In genomic region chr19:42555317-42555716, GRCh38 we compare ENCODE assay signal across 21 cellular contexts. TPM values are rescaled to one million over a fixed set of nuclear protein-coding genes. Genes with fewer than 3 reads are reported as not detected.
DNase-seq lines count a peak whose midpoint lies in the region; ATAC-seq, FAIRE-seq and TF ChIP-seq lines count a peak whose summit lies in the region.
"Had no signal": no experiment of that assay in that cellular context is flagged by ENCODE, and none has a peak within 500 bp of the region (broad histone marks: within the 10 kb centered on the region; RNA-seq: fewer than 3 reads in every experiment).

No MANE protein-coding gene starts in this region.

- no peak for TF ChIP-seq POLR2A in NB4 (IDR thresholded peaks at IDR 0.05; ENCODE audit: extremely low read depth, insufficient read length)

- no peak overlapping the region for H3K9ac ChIP-seq in BLaER1

- TF ChIP-seq CTCF in NB4 (IDR thresholded peaks at IDR 0.05; ENCODE audit: low read depth, low read length) (no peak), nephron progenitor cell (IDR thresholded peaks at IDR 0.05) (no peak)

- peaks cover 74% of the 10 kb centered on the region for H4K20me1 ChIP-seq in BLaER1

- peak; percentile 39 to 58 for ATAC-seq in left cardiac atrium
- no peak for ATAC-seq in activated CD8-positive, alpha-beta memory T cell treated with anti-CD3 and anti-CD28 coated beads, Interleukin-2, amount 10 ng/mL, durations not matched to agents 7 days and 5 days
- ATAC-seq: activated T-cell treated with anti-CD3 and anti-CD28 coated beads, Interleukin-2, amount 50 U/mL, for 4 hours; effector memory CD8-positive, alpha-beta T cell; naive thymus-derived CD8-positive, alpha-beta T cell had no signal

- H3K9me3 Mint-ChIP-seq in nephron progenitor cell, result peaks cover 18% of the 10 kb centered on the region
- no peaks in the 10 kb centered on the region for H3K9me3 Mint-ChIP-seq in activated CD8-positive, alpha-beta memory T cell treated with anti-CD3 and anti-CD28 coated beads, Interleukin-2, amount 10 ng/mL, durations not matched to agents 7 days and 5 days (ENCODE audit: low read depth)
- H3K9me3 Mint-ChIP-seq: activated T-cell treated with anti-CD3 and anti-CD28 coated beads, Interleukin-2, amount 50 U/mL, for 4 hours; effector memory CD8-positive, alpha-beta T cell had no signal

- peaks cover 40% of the 10 kb centered on the region for H3K4me1 ChIP-seq in BLaER1
- H3K4me1 ChIP-seq: vagina had no signal

- DNase-seq in NB4 (ENCODE audit: low read depth) (peak; percentile 63), left cardiac atrium (no peak), nephron progenitor cell (no peak), kidney glomerular epithelial cell (lab: John Stamatoyannopoulos, UW) (no peak), frontal cortex (ENCODE audit: low spot score in 2 of 2) (no peak), DMS 273 (lab: John Stamatoyannopoulos, UW; ENCODE audit: unreplicated experiment) (no peak)
- no peak for DNase-seq in activated CD8-positive, alpha-beta memory T cell treated with anti-CD3 and anti-CD28 coated beads, Interleukin-2, amount 10 ng/mL, durations not matched to agents 7 days and 5 days
- DNase-seq: activated CD4-positive, alpha-beta T cell treated with anti-CD3 and anti-CD28 coated beads, Interleukin-2, amount 50 U/mL, for 4 hours; activated T-cell treated with anti-CD3 and anti-CD28 coated beads, Interleukin-2, amount 50 U/mL, for 4 hours; effector memory CD8-positive, alpha-beta T cell; EL; naive thymus-derived CD8-positive, alpha-beta T cell; NCI-H2029; NCI-H510A; T1000 had no signal

- no peak overlapping the region for H3K27ac ChIP-seq in BLaER1
- H3K27ac ChIP-seq: vagina had no signal

- H3K27ac Mint-ChIP-seq in nephron progenitor cell, result peak overlapping the region; percentile 87
- no peak overlapping the region for H3K27ac Mint-ChIP-seq in activated CD8-positive, alpha-beta memory T cell treated with anti-CD3 and anti-CD28 coated beads, Interleukin-2, amount 10 ng/mL, durations not matched to agents 7 days and 5 days

- H3K27me3 ChIP-seq in BLaER1, result peaks cover 90% of the 10 kb centered on the region
- H3K27me3 ChIP-seq: vagina had no signal

- peaks cover 18% of the 10 kb centered on the region for H3K9me3 ChIP-seq in BLaER1
- H3K9me3 ChIP-seq: vagina had no signal

- H3K4me3 ChIP-seq in BLaER1 (no peak overlapping the region), NB4 (ENCODE audit: low read depth, low read length) (no peak overlapping the region)
- H3K4me3 ChIP-seq: vagina had no signal

- no peak overlapping the region for H3K4me3 Mint-ChIP-seq in nephron progenitor cell
- no peak overlapping the region for H3K4me3 Mint-ChIP-seq in activated CD8-positive, alpha-beta memory T cell treated with anti-CD3 and anti-CD28 coated beads, Interleukin-2, amount 10 ng/mL, durations not matched to agents 7 days and 5 days
- H3K4me3 Mint-ChIP-seq: activated T-cell treated with anti-CD3 and anti-CD28 coated beads, Interleukin-2, amount 50 U/mL, for 4 hours; effector memory CD8-positive, alpha-beta T cell; naive thymus-derived CD8-positive, alpha-beta T cell had no signal

- FAIRE-seq in frontal cortex (lab: Jason Lieb, UNC), result no peak
- FAIRE-seq: H54, HTR-8/SVneo had no signal

- no peaks in the 10 kb centered on the region for H3K36me3 ChIP-seq in BLaER1
- H3K36me3 ChIP-seq: vagina had no signal

- intact Hi-C loops in left cardiac atrium (cut with DNase I), result no loop called here

- peaks cover 28% of the 10 kb centered on the region for H3K4me1 Mint-ChIP-seq in nephron progenitor cell
- peaks cover 10% of the 10 kb centered on the region for H3K4me1 Mint-ChIP-seq in activated CD8-positive, alpha-beta memory T cell treated with anti-CD3 and anti-CD28 coated beads, Interleukin-2, amount 10 ng/mL, durations not matched to agents 7 days and 5 days

- CTCF ChIA-PET in activated CD8-positive, alpha-beta memory T cell treated with anti-CD3 and anti-CD28 coated beads, Interleukin-2, amount 10 ng/mL, durations not matched to agents 7 days and 5 days (lab: Charles Lee), result interaction anchor here (1.6 kb wide), 1 partner anchor 52 kb away, joined by 5 read pairs; no protein-coding TSS in a partner anchor

- H3K4me2 ChIP-seq in BLaER1, result peak overlapping the region; percentile 75

- H3K27me3 Mint-ChIP-seq in nephron progenitor cell (ENCODE audit: low read depth, poor library complexity), result peaks cover 4% of the 10 kb centered on the region
- peaks cover 37% of the 10 kb centered on the region for H3K27me3 Mint-ChIP-seq in activated CD8-positive, alpha-beta memory T cell treated with anti-CD3 and anti-CD28 coated beads, Interleukin-2, amount 10 ng/mL, durations not matched to agents 7 days and 5 days

- peaks cover 5% of the 10 kb centered on the region for H3K36me3 Mint-ChIP-seq in nephron progenitor cell (ENCODE audit: low read depth)
- H3K36me3 Mint-ChIP-seq in activated CD8-positive, alpha-beta memory T cell treated with anti-CD3 and anti-CD28 coated beads, Interleukin-2, amount 10 ng/mL, durations not matched to agents 7 days and 5 days, result no peaks in the 10 kb centered on the region

RNA-seq across cellular contexts. Expression of gene CEACAM1, which starts 27.0 kb away (rescaled TPM):
- total RNA-seq in left cardiac atrium (1 to 10 TPM; 1.7 to 2.4 TPM), frontal cortex (not detected)
- 10 to 100 TPM; 30.0 to 37.0 TPM for total RNA-seq in activated CD8-positive, alpha-beta memory T cell treated with anti-CD3 and anti-CD28 coated beads, Interleukin-2, amount 10 ng/mL, durations not matched to agents 7 days and 5 days

RNA-seq across cellular contexts. Expression of gene CEACAM8, which starts 39.4 kb away (rescaled TPM):
- total RNA-seq in left cardiac atrium (not detected), frontal cortex (under 0.01 TPM)
- not detected for total RNA-seq in activated CD8-positive, alpha-beta memory T cell treated with anti-CD3 and anti-CD28 coated beads, Interleukin-2, amount 10 ng/mL, durations not matched to agents 7 days and 5 days
- total RNA-seq: A673; activated T-cell treated with anti-CD3 and anti-CD28 coated beads, Interleukin-2, amount 50 U/mL, for 4 hours; M059J; naive thymus-derived CD8-positive, alpha-beta T cell; vagina had no signal

Comparison
In these comparisons a context has a peak if more than half of its experiments do, and no peak if none do; other contexts are left out.
1. RNA of gene CEACAM1, which starts 27.0 kb away (total RNA-seq): 30.0 to 37.0 TPM in activated CD8-positive, alpha-beta memory T cell treated with anti-CD3 and anti-CD28 coated beads, Interleukin-2, amount 10 ng/mL, durations not matched to agents 7 days and 5 days; 1.7 to 2.4 TPM in left cardiac atrium and not detected in frontal cortex (single experiment); every median in the first group is over 4 times any median in the second.